ENCODE assay signal across 12 cellular contexts in genomic region chr7:149226840-149227494, GRCh38.
"Had no signal": no experiment of that assay in that cellular context is flagged by ENCODE, and none has a peak within 500 bp of the region (broad histone marks: within the 10 kb centered on the region; RNA-seq: fewer than 3 reads in every experiment).

No MANE protein-coding gene starts in this region.

- H3K27ac Mint-ChIP-seq: natural killer cell had no signal

- H3K27ac ChIP-seq: coronary artery had no signal

- ATAC-seq: natural killer cell had no signal

- H3K4me1 Mint-ChIP-seq: natural killer cell had no signal

- H3K4me3 Mint-ChIP-seq: natural killer cell had no signal

- H3K4me3 ChIP-seq: coronary artery had no signal

- H3K36me3 Mint-ChIP-seq: natural killer cell had no signal

- DNase-seq: activated CD4-positive, alpha-beta T cell treated with anti-CD3 and anti-CD28 coated beads for 1 hour; activated CD4-positive, alpha-beta T cell treated with anti-CD3 and anti-CD28 coated beads, Interleukin-2, amount 50 U/mL, for 48 hours; activated T-cell treated with anti-CD3 and anti-CD28 coated beads, Interleukin-2, amount 50 U/mL, for 48 hours; effector memory CD4-positive, alpha-beta T cell; hypothalamus; natural killer cell; posterior cingulate gyrus; right cardiac atrium; stimulated activated CD4-positive, alpha-beta T cell treated with anti-CD3 and anti-CD28 coated beads, Interleukin-2, amount 100 ng/mL, for 24 hours; stimulated activated naive CD4-positive, alpha-beta T cell; substantia nigra had no signal

- H3K9me3 Mint-ChIP-seq: natural killer cell had no signal
